ENCODE assay signal across 20 cellular contexts in genomic region chr14:92987713-92988510, GRCh38.
A peak's percentile ranks its signal among the peaks of the same experiment; 100 is the strongest.
DNase-seq lines count a peak whose midpoint lies in the region; ATAC-seq and TF ChIP-seq lines count a peak whose summit lies in the region.
"Had no signal": no experiment of that assay in that cellular context is flagged by ENCODE, and none has a peak within 500 bp of the region (broad histone marks: within the 10 kb centered on the region; RNA-seq: fewer than 3 reads in every experiment).

No MANE protein-coding gene starts in this region.

- H3K4me1 ChIP-seq in mammary epithelial cell (ENCODE audit: insufficient read depth, low read length), result peaks cover 2% of the 10 kb centered on the region
- H3K4me1 ChIP-seq in lower lobe of right lung, result peaks cover 18% of the 10 kb centered on the region
- H3K4me1 ChIP-seq in tibial nerve, result peaks cover 0 to 75% (median 42%) of the 10 kb centered on the region in 4 donors

- DNase-seq in MCF 10A (ENCODE audit: unreplicated experiment), result no peak
- DNase-seq in mammary epithelial cell, result no peak
- DNase-seq in WTC11 (ENCODE audit: low spot score), result no peak
- DNase-seq in lower lobe of right lung, result peak; percentile 37
- no peak for DNase-seq in tibial nerve (ENCODE audit: low spot score in 2 of 2)
- no peak for DNase-seq in KG1 (lab: John Stamatoyannopoulos, UW)
- no peak for DNase-seq in T-helper 9 cell
- DNase-seq in NCI-H2196 (lab: John Stamatoyannopoulos, UW; ENCODE audit: unreplicated experiment), result no peak
- DNase-seq: activated CD8-positive, alpha-beta memory T cell treated with anti-CD3 and anti-CD28 coated beads for 24 hours; activated T-cell treated with anti-CD3 and anti-CD28 coated beads, Interleukin-2, amount 50 U/mL, for 72 hours; DMS79 treated with DMSO at 0.1 percent for 48 hours; foreskin melanocyte; left colon; NCI-H1105 treated with DMSO at 0.1 percent for 48 hours; NCI-H2171; NK-92 treated with Interleukin-12 subunit alpha and Interleukin-12 subunit beta, amount 100 ng/mL, for 24 hours; stimulated activated CD4-positive, alpha-beta T cell treated with anti-CD3 and anti-CD28 coated beads, Interleukin-4, amount 100 ng/mL, for 1 hour had no signal

- intact Hi-C loops in MCF 10A (cut with micrococcal nuclease), result no loop called here
- intact Hi-C loops in mammary epithelial cell (cut with micrococcal nuclease), result no loop called here
- intact Hi-C loops in lower lobe of right lung (cut with DNase I), result no loop called here

- H3K27ac ChIP-seq in mammary epithelial cell (ENCODE audit: insufficient read depth, low read depth, low read length), result no peak overlapping the region
- H3K27ac ChIP-seq in lower lobe of right lung, result no peak overlapping the region
- peak overlapping the region in 3 of 4 donors; percentile 35 to 83 (median 76) for H3K27ac ChIP-seq in tibial nerve

- H3K9me3 Mint-ChIP-seq in MCF 10A (ENCODE audit: unreplicated experiment), result no peaks in the 10 kb centered on the region
- no peaks in the 10 kb centered on the region; the same call in 1 of the 2 replicates for H3K9me3 Mint-ChIP-seq in WTC11
- H3K9me3 Mint-ChIP-seq: activated naive CD4-positive, alpha-beta T cell treated with anti-CD3 and anti-CD28 coated beads, Interleukin-2, amount 50 U/mL, for 72 hours; activated T-cell treated with anti-CD3 and anti-CD28 coated beads, Interleukin-2, amount 50 U/mL, for 72 hours; T-helper 1 cell treated with Interleukin-12 subunit alpha and Interleukin-12 subunit beta and Interleukin-4 antibody, amounts not matched to agents 30 μg/mL and 1 μg/mL, for 36 hours had no signal

- H3K9ac ChIP-seq in mammary epithelial cell (ENCODE audit: insufficient read depth, low read length), result no peak overlapping the region

- dilution Hi-C loops in mammary epithelial cell (cut with HindIII; ENCODE audit: low sequenced_read_pairs), result no loop called here

- no peaks in the 10 kb centered on the region for H3K36me3 ChIP-seq in mammary epithelial cell (ENCODE audit: insufficient read depth, low read length)
- no peaks in the 10 kb centered on the region for H3K36me3 ChIP-seq in lower lobe of right lung
- H3K36me3 ChIP-seq in tibial nerve, result peaks cover 0 to 24% (median 0%) of the 10 kb centered on the region in 3 donors

- no peak for TF ChIP-seq EP300 in tibial nerve (IDR thresholded peaks at IDR 0.05)

- H3K4me3 Mint-ChIP-seq in MCF 10A (ENCODE audit: unreplicated experiment) (no peak overlapping the region), WTC11 (no peak overlapping the region)
- H3K4me3 Mint-ChIP-seq: activated T-cell treated with anti-CD3 and anti-CD28 coated beads, Interleukin-2, amount 50 U/mL, for 72 hours; CD14-positive monocyte; T-helper 1 cell treated with Interleukin-12 subunit alpha and Interleukin-12 subunit beta and Interleukin-4 antibody, amounts not matched to agents 30 μg/mL and 1 μg/mL, for 36 hours had no signal

- H2AFZ ChIP-seq in mammary epithelial cell (ENCODE audit: low read depth, low read length), result no peak overlapping the region

- H3K27me3 ChIP-seq in mammary epithelial cell (ENCODE audit: insufficient read depth, low read length) (no peaks in the 10 kb centered on the region), lower lobe of right lung (ENCODE audit: low read depth) (no peaks in the 10 kb centered on the region), tibial nerve (no peaks in the 10 kb centered on the region)

- WGBS in mammary epithelial cell (ENCODE audit: low coverage, missing lambda C conversion rate), result 85% methylated on average over 17 of the region's 25 CpGs
- WGBS in tibial nerve, 2 donors, result 82 to 84% methylated on average over 17 to 23 of the region's 25 CpGs

- POLR2A ChIA-PET in MCF 10A (lab: Yijun Ruan, JAX) (no interaction called here), WTC11 (lab: Charles Lee) (no interaction called here)

- in situ Hi-C loops in mammary epithelial cell (cut with MboI; ENCODE audit: low sequenced_read_pairs in 2 of 2), result no loop called here

- peaks cover 12% of the 10 kb centered on the region for H3K36me3 Mint-ChIP-seq in MCF 10A (ENCODE audit: insufficient read depth, unreplicated experiment)
- H3K36me3 Mint-ChIP-seq in WTC11, result peaks cover 11% of the 10 kb centered on the region

- H3K9me3 ChIP-seq in mammary epithelial cell (replicated peaks; ENCODE audit: insufficient read depth, low read length), result no peaks in the 10 kb centered on the region
- H3K9me3 ChIP-seq in lower lobe of right lung, result no peaks in the 10 kb centered on the region
- H3K9me3 ChIP-seq in tibial nerve, result no peaks in the 10 kb centered on the region

- H4K20me1 ChIP-seq in mammary epithelial cell (ENCODE audit: insufficient read depth, low read length), result no peaks in the 10 kb centered on the region

- BruUV-seq in MCF 10A (replicated peaks; lab: Mats Ljungman, UMichigan) (no TSS peak), mammary epithelial cell (replicated peaks; lab: Mats Ljungman, UMichigan) (no TSS peak)

- H3K4me3 ChIP-seq in mammary epithelial cell (replicated peaks in 1 of 3; ENCODE audit: insufficient read depth in 1 of 3, low read depth in 2 of 3, low read length in 3 of 3), result no peak overlapping the region
- H3K4me3 ChIP-seq in lower lobe of right lung, result no peak overlapping the region
- no peak overlapping the region for H3K4me3 ChIP-seq in tibial nerve

- no peaks in the 10 kb centered on the region for H3K27me3 Mint-ChIP-seq in MCF 10A (ENCODE audit: insufficient read depth, unreplicated experiment)
- H3K27me3 Mint-ChIP-seq in WTC11 (ENCODE audit: low read depth), result no peaks in the 10 kb centered on the region

- H3K4me1 Mint-ChIP-seq in MCF 10A (ENCODE audit: insufficient read depth, unreplicated experiment), result peaks cover 18% of the 10 kb centered on the region
- H3K4me1 Mint-ChIP-seq in WTC11, result 0 out of 2 replicates have a peak, but pooled peaks cover 5% of the 10 kb centered on the region

- no peak for TF ChIP-seq POLR2A in tibial nerve (IDR thresholded peaks at IDR 0.05)

- no peak for TF ChIP-seq CTCF in MCF 10A (IDR thresholded peaks at IDR 0.05; ENCODE audit: unreplicated experiment)
- TF ChIP-seq CTCF in mammary epithelial cell (conservative IDR thresholded peaks at IDR 0.05 in 1 of 2, IDR thresholded peaks at IDR 0.05 in 1 of 2; ENCODE audit: extremely low read depth in 1 of 2, insufficient read depth in 1 of 2, low read depth in 1 of 2, low read length in 2 of 2), result no peak
- no peak for TF ChIP-seq CTCF in WTC11 (IDR thresholded peaks at IDR 0.05)
- TF ChIP-seq CTCF in lower lobe of right lung (IDR thresholded peaks at IDR 0.05), result no peak
- no peak for TF ChIP-seq CTCF in tibial nerve (IDR thresholded peaks at IDR 0.05)

- ATAC-seq in WTC11 (peak; percentile 33; the same call in 1 of the 2 replicates), lower lobe of right lung (no peak)
- ATAC-seq: activated naive CD4-positive, alpha-beta T cell treated with anti-CD3 and anti-CD28 coated beads, Interleukin-2, amount 50 U/mL, for 72 hours; activated T-cell treated with anti-CD3 and anti-CD28 coated beads, Interleukin-2, amount 50 U/mL, for 72 hours had no signal

- peaks cover 2% of the 10 kb centered on the region for H3K79me2 ChIP-seq in mammary epithelial cell (ENCODE audit: insufficient read depth, low read length)

- H3K27ac Mint-ChIP-seq in MCF 10A (ENCODE audit: low read depth, unreplicated experiment) (peak overlapping the region; percentile 55), WTC11 (no peak overlapping the region)
- H3K27ac Mint-ChIP-seq: activated naive CD4-positive, alpha-beta T cell treated with anti-CD3 and anti-CD28 coated beads, Interleukin-2, amount 50 U/mL, for 72 hours; activated T-cell treated with anti-CD3 and anti-CD28 coated beads, Interleukin-2, amount 50 U/mL, for 72 hours; T-helper 1 cell treated with Interleukin-12 subunit alpha and Interleukin-12 subunit beta and Interleukin-4 antibody, amounts not matched to agents 30 μg/mL and 1 μg/mL, for 36 hours had no signal

- no peak overlapping the region for H3K4me2 ChIP-seq in mammary epithelial cell (ENCODE audit: insufficient read depth, low read depth, low read length)

- CTCF ChIA-PET in MCF 10A (lab: Yijun Ruan, JAX) (interaction anchor here (0.5 kb wide), 1 partner anchor 107 kb away, joined by 3 read pairs; no protein-coding TSS in a partner anchor), mammary epithelial cell (lab: Charles Lee; ENCODE audit: low non-redundant PET) (no interaction called here), WTC11 (lab: Charles Lee) (interaction anchor here (0.7 to 1.1 kb wide), 3 partner anchors 19 to 125 kb away, joined by 3 read pairs; no protein-coding TSS in a partner anchor)

TF ChIP-seq in WTC11, 78 proteins besides CTCF, POLR2A, EP300 and RAD21:
- no peak for TF ChIP-seq ATF1 (CRISPR knock-in tag; IDR thresholded peaks at IDR 0.05)
- no peak for TF ChIP-seq SP1 (CRISPR knock-in tag; conservative IDR thresholded peaks at IDR 0.05)
- TF ChIP-seq NFYB (CRISPR knock-in tag; conservative IDR thresholded peaks at IDR 0.05; ENCODE audit: low read depth), result no peak
- no peak for TF ChIP-seq MYBL2 (CRISPR knock-in tag; IDR thresholded peaks at IDR 0.05)
- no peak for TF ChIP-seq ETV6 (CRISPR knock-in tag; IDR thresholded peaks at IDR 0.05)
- TF ChIP-seq ZNF423 (CRISPR knock-in tag; IDR thresholded peaks at IDR 0.05), result no peak
- no peak for TF ChIP-seq ERG (CRISPR knock-in tag; IDR thresholded peaks at IDR 0.05)
- TF ChIP-seq, protein P1, sequence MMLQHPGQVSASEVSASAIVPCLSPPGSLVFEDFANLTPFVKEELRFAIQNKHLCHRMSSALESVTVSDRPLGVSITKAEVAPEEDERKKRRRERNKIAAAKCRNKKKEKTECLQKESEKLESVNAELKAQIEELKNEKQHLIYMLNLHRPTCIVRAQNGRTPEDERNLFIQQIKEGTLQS (CRISPR knock-in tag; conservative IDR thresholded peaks at IDR 0.05), result no peak

Comparison
In these comparisons a context has a peak if more than half of its experiments do, and no peak if none do; other contexts are left out.
1. H3K27ac ChIP-seq: peak in tibial nerve (3 of 4); none in mammary epithelial cell (single experiment) and lower lobe of right lung (single experiment).